ENCODE assay signal across 34 cellular contexts in the genomic region with DNA sequence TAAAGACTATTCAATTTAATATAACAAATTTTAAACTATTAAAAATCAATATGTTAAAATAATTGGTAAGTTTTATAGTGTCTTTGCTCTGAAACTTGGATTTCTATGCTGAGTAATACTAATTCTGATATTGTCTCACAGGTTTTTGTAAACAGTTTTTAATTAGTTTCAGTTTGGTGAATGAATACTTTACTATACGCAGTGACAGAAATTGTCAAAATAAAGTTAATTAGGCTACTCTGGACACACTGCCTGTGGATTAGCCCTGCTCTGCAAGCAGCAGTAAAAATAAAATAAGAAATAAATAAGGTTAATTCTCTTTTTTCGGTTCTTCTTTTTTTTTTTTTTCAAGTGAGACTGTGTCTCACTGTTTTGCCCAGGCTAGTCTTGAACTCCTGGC.
"Had no signal": no experiment of that assay in that cellular context is flagged by ENCODE, and none has a peak within 500 bp of the region (broad histone marks: within the 10 kb centered on the region; RNA-seq: fewer than 3 reads in every experiment).

No MANE protein-coding gene starts in this region.

- H3K27me3 ChIP-seq: MG63 had no signal

- H3K4me3 ChIP-seq: MG63 had no signal

- DNase-seq: Karpas-422, Kasumi-1, MG63, MM.1S, NCI-H1048, NCI-H1092, NCI-H1105, NCI-H1105 treated with DMSO at 0.1 percent for 48 hours, NCI-H1417 treated with DMSO at 0.1 percent for 48 hours, NCI-H1436, NCI-H1436 treated with DMSO at 0.1 percent for 48 hours, NCI-H146, NCI-H1694, NCI-H1694 treated with DMSO at 0.1 percent for 48 hours, NCI-H187, NCI-H187 treated with DMSO at 0.1 percent for 48 hours, NCI-H1930, NCI-H2029, NCI-H2029 treated with DMSO at 0.1 percent for 48 hours, NCI-H2081, NCI-H2081 treated with DMSO at 0.1 percent for 48 hours, NCI-H2107, NCI-H2171, NCI-H2171 treated with DMSO at 0.1 percent for 48 hours, NCI-H2227 treated with DMSO at 0.1 percent for 48 hours, NCI-H226, NCI-H345, NCI-H446, NCI-H446 treated with DMSO at 0.1 percent for 48 hours, NCI-H510A, NCI-H510A treated with DMSO at 0.1 percent for 48 hours, NCI-H524, NCI-H524 treated with DMSO at 0.1 percent for 48 hours, NCI-H526 had no signal
